Comparison of ENCODE assay signal across 1 cellular context in genomic region chr2:240968731-240969624, GRCh38.
TF ChIP-seq lines count a peak whose summit lies in the region.

No MANE protein-coding gene starts in this region.

TF ChIP-seq in GM23338, 12 proteins besides CTCF, POLR2A, EP300 and RAD21 (continued from another document):
- TF ChIP-seq ZNF462 (CRISPR knock-in tag; IDR thresholded peaks at IDR 0.05) = no peak
- TF ChIP-seq EZH2phosphoT487 (IDR thresholded peaks at IDR 0.05; ENCODE audit: unreplicated experiment) = no peak
- TF ChIP-seq ETS1 (IDR thresholded peaks at IDR 0.05) = no peak
- TF ChIP-seq ZNF114 (CRISPR knock-in tag; IDR thresholded peaks at IDR 0.05) = no peak
